Comparison of ENCODE assay signal across 17 cellular contexts in genomic region chr13:99113351-99113750, GRCh38.
"Had no signal": no experiment of that assay in that cellular context is flagged by ENCODE, and none has a peak within 500 bp of the region (broad histone marks: within the 10 kb centered on the region; RNA-seq: fewer than 3 reads in every experiment).

No MANE protein-coding gene starts in this region.

- DNase-seq: cerebellar nuclear complex; colonic mucosa; dermis blood vessel endothelial cell; dorsolateral prefrontal cortex; effector CD4-positive, alpha-beta T cell; effector memory CD4-positive, alpha-beta T cell; foreskin keratinocyte; heart left ventricle; hypothalamus; left cardiac atrium; left lung; left ventricle myocardium superior; lower lobe of right lung; mesenchymal stem cell; mucosa of descending colon had no signal

- H3K36me3 Mint-ChIP-seq: mesothelial cell of epicardium had no signal

- H3K4me3 Mint-ChIP-seq: mesothelial cell of epicardium had no signal

- H3K4me1 Mint-ChIP-seq: mesothelial cell of epicardium had no signal

- ATAC-seq: foreskin keratinocyte, gastroesophageal sphincter, heart left ventricle, left cardiac atrium, left lung, left ventricle myocardium superior, lower lobe of right lung, mucosa of descending colon had no signal

- H3K27ac Mint-ChIP-seq: mesothelial cell of epicardium had no signal
